29 cellular contexts compared by ENCODE assay signal in genomic region chr11:63660972-63661371, GRCh38.
"Had no signal": no experiment of that assay in that cellular context is flagged by ENCODE, and none has a peak within 500 bp of the region (broad histone marks: within the 10 kb centered on the region; RNA-seq: fewer than 3 reads in every experiment).

No MANE protein-coding gene starts in this region.

- H3K27me3 ChIP-seq: brain microvascular endothelial cell, stomach, tibial artery, upper lobe of right lung had no signal

- H3K27me3 Mint-ChIP-seq: activated CD4-positive, alpha-beta memory T cell treated with anti-CD3 and anti-CD28 coated beads, Interleukin-2, amount 10 ng/mL, durations not matched to agents 7 days and 5 days; activated naive CD8-positive, alpha-beta T cell treated with anti-CD3 and anti-CD28 coated beads, Interleukin-2, amount 10 ng/mL, durations not matched to agents 7 days and 5 days; stimulated activated naive B cell treated with anti-CD40 and anti-IgM and Interleukin-4, amounts not matched to agents 10 μg/mL and 1 μg/mL and 100 μg/mL, for 72 hours had no signal

- H3K9me3 ChIP-seq: mucosa of descending colon, stomach, tibial artery, upper lobe of right lung had no signal

- H3K9me3 Mint-ChIP-seq: activated CD4-positive, alpha-beta memory T cell treated with anti-CD3 and anti-CD28 coated beads, Interleukin-2, amount 10 ng/mL, durations not matched to agents 7 days and 5 days; activated naive CD8-positive, alpha-beta T cell treated with anti-CD3 and anti-CD28 coated beads, Interleukin-2, amount 10 ng/mL, durations not matched to agents 7 days and 5 days; activated T-cell treated with anti-CD3 and anti-CD28 coated beads, Interleukin-2, amount 50 U/mL, for 4 hours; endodermal cell; nephron; stimulated activated naive B cell treated with anti-CD40 and anti-IgM and Interleukin-4, amounts not matched to agents 10 μg/mL and 1 μg/mL and 100 μg/mL, for 72 hours; T-helper 2 cell treated with Interferon-gamma antibody and Interleukin-4, amounts not matched to agents 5 μg/mL and 100 μg/mL, for 36 hours had no signal

- H3K4me3 Mint-ChIP-seq: activated CD4-positive, alpha-beta memory T cell treated with anti-CD3 and anti-CD28 coated beads, Interleukin-2, amount 10 ng/mL, durations not matched to agents 7 days and 5 days; activated naive CD8-positive, alpha-beta T cell treated with anti-CD3 and anti-CD28 coated beads, Interleukin-2, amount 10 ng/mL, durations not matched to agents 7 days and 5 days; activated T-cell treated with anti-CD3 and anti-CD28 coated beads, Interleukin-2, amount 50 U/mL, for 4 hours; endodermal cell; nephron; stimulated activated naive B cell treated with anti-CD40 and anti-IgM and Interleukin-4, amounts not matched to agents 10 μg/mL and 1 μg/mL and 100 μg/mL, for 72 hours; T-helper 2 cell treated with Interferon-gamma antibody and Interleukin-4, amounts not matched to agents 5 μg/mL and 100 μg/mL, for 36 hours had no signal

- ATAC-seq: activated CD4-positive, CD25-positive, alpha-beta regulatory T cell treated with anti-CD3 and anti-CD28 coated beads, Interleukin-2, amount 50 U/mL, for 24 hours; activated T-cell treated with anti-CD3 and anti-CD28 coated beads, Interleukin-2, amount 50 U/mL, for 4 hours; esophagus mucosa; left cardiac atrium; left ventricle myocardium superior; mucosa of descending colon; right cardiac atrium; stimulated activated naive B cell treated with anti-CD40 and anti-IgM and Interleukin-4, amounts not matched to agents 10 μg/mL and 1 μg/mL and 100 μg/mL, for 72 hours; upper lobe of right lung had no signal

- DNase-seq: activated CD4-positive, alpha-beta memory T cell treated with anti-CD3 and anti-CD28 coated beads, Interleukin-2, amount 10 ng/mL, durations not matched to agents 7 days and 5 days; activated CD4-positive, alpha-beta T cell treated with anti-CD3 and anti-CD28 coated beads for 48 hours; activated CD8-positive, alpha-beta memory T cell treated with anti-CD3 and anti-CD28 coated beads, Interleukin-2, amount 50 U/mL, for 48 hours; activated naive CD4-positive, alpha-beta T cell treated with Interleukin-2 at 50 U/mL for 16 hours; activated naive CD8-positive, alpha-beta T cell treated with anti-CD3 and anti-CD28 coated beads, Interleukin-2, amount 10 ng/mL, durations not matched to agents 7 days and 5 days; activated T-cell treated with anti-CD3 and anti-CD28 coated beads, Interleukin-2, amount 50 U/mL, for 4 hours; amniotic stem cell; brain microvascular endothelial cell; caudate nucleus; endodermal cell; foreskin fibroblast; head of caudate nucleus; hippocampal formation; left cardiac atrium; left ventricle myocardium superior; mucosa of descending colon; posterior cingulate gyrus; right cardiac atrium; stimulated activated CD4-positive, alpha-beta T cell treated with anti-CD3 and anti-CD28 coated beads, Interleukin-15, amount 100 ng/mL, for 24 hours; stimulated activated CD4-positive, alpha-beta T cell treated with anti-CD3 and anti-CD28 coated beads, Interleukin-2, amount 100 ng/mL, for 24 hours; stimulated activated naive B cell treated with anti-CD40 and anti-IgM and Interleukin-4, amounts not matched to agents 10 μg/mL and 1 μg/mL and 100 μg/mL, for 72 hours; stomach; tibial artery; upper lobe of right lung had no signal

- H3K4me1 Mint-ChIP-seq: endodermal cell had no signal

- H3K27ac Mint-ChIP-seq: activated CD4-positive, alpha-beta memory T cell treated with anti-CD3 and anti-CD28 coated beads, Interleukin-2, amount 10 ng/mL, durations not matched to agents 7 days and 5 days; activated naive CD8-positive, alpha-beta T cell treated with anti-CD3 and anti-CD28 coated beads, Interleukin-2, amount 10 ng/mL, durations not matched to agents 7 days and 5 days; endodermal cell; nephron; stimulated activated naive B cell treated with anti-CD40 and anti-IgM and Interleukin-4, amounts not matched to agents 10 μg/mL and 1 μg/mL and 100 μg/mL, for 72 hours had no signal

- H3K27ac ChIP-seq: brain microvascular endothelial cell, stomach, tibial artery, upper lobe of right lung, VCaP had no signal

- H3K4me3 ChIP-seq: mucosa of descending colon, stomach, tibial artery, upper lobe of right lung had no signal
